25 cellular contexts compared by ENCODE assay signal in the genomic region with DNA sequence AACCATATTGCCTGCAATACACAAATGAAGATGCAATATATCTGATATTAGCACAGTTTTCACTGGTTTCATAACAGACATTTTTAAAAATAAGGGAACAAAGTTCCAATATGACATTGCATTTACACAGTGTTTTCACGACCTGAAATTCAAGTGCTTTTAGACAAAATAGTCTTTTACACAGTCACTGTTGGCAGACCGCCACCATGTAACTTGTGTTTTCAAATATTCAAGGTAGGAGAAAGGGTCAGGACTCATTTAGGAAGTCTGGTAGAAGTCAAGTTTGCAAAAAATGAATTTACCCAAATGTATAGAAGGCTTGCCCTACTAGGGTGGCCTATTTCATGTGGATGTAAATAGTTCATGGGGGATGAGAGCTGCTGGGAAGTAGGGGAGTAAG.
"Had no signal": no experiment of that assay in that cellular context is flagged by ENCODE, and none has a peak within 500 bp of the region (broad histone marks: within the 10 kb centered on the region; RNA-seq: fewer than 3 reads in every experiment).

No MANE protein-coding gene starts in this region.

- DNase-seq: stimulated activated CD4-positive, alpha-beta T cell treated with anti-CD3 and anti-CD28 coated beads, Interleukin-2, amount 100 ng/mL, for 48 hours; stimulated activated CD4-positive, alpha-beta T cell treated with anti-CD3 and anti-CD28 coated beads, Interleukin-4, amount 100 ng/mL, for 1 hour; stimulated activated CD4-positive, alpha-beta T cell treated with anti-CD3 and anti-CD28 coated beads, Interleukin-4, amount 100 ng/mL, for 24 hours; stimulated activated CD4-positive, alpha-beta T cell treated with anti-CD3 and anti-CD28 coated beads, Interleukin-4, amount 100 ng/mL, for 4 hours; stimulated activated CD8-positive, alpha-beta memory T cell treated with anti-CD3 and anti-CD28 coated beads, Interleukin-4, amount 100 ng/mL, for 48 hours; stimulated activated naive B cell treated with anti-CD40 and anti-IgM and Interleukin-4, amounts not matched to agents 10 μg/mL and 1 μg/mL and 100 μg/mL, for 72 hours; stimulated activated naive CD4-positive, alpha-beta T cell; stimulated activated naive CD4-positive, alpha-beta T cell treated with Interleukin-2 at 50 U/mL for 16 hours; stimulated activated naive CD8-positive, alpha-beta T cell treated with anti-CD3 and anti-CD28 coated beads, Interleukin-15, amount 100 ng/mL, for 72 hours; stimulated activated naive CD8-positive, alpha-beta T cell treated with anti-CD3 and anti-CD28 coated beads, Interleukin-15, Interleukin-2, amounts not matched to agents 100 U/mL and 50 U/mL, for 24 hours; stomach; substantia nigra; testis; tibial artery; transverse colon; trophoblast cell; upper lobe of left lung; upper lobe of right lung; uterus had no signal

- H3K4me3 ChIP-seq: stomach, suprapubic skin, testis, thoracic aorta, tibial artery, tibial nerve, transverse colon, upper lobe of left lung, upper lobe of right lung, uterus, vagina had no signal

- H3K27me3 ChIP-seq: stomach, suprapubic skin, testis, tibial artery, tibial nerve, transverse colon, upper lobe of left lung, upper lobe of right lung, uterus, vagina had no signal

- H3K27ac ChIP-seq: stomach, suprapubic skin, testis, thoracic aorta, tibial artery, tibial nerve, transverse colon, upper lobe of left lung, upper lobe of right lung, uterus, vagina had no signal

- H3K9me3 ChIP-seq: suprapubic skin, testis, thoracic aorta, tibial nerve, transverse colon, upper lobe of right lung, uterus, vagina had no signal

- H3K36me3 ChIP-seq: stomach, suprapubic skin, thoracic aorta, tibial artery, tibial nerve, transverse colon, upper lobe of left lung, upper lobe of right lung, uterus, vagina had no signal

- ATAC-seq: stimulated activated effector memory CD8-positive, alpha-beta T cell treated with anti-CD3 and anti-CD28 coated beads, Interleukin-12 subunit alpha, Interleukin-12 subunit beta, amount 100 ng/mL, for 72 hours; stimulated activated memory B cell treated with anti-CD40 and anti-IgM and Interleukin-4, amounts not matched to agents 10 μg/mL and 1 μg/mL and 100 μg/mL, for 72 hours; stimulated activated naive B cell treated with anti-CD40 and anti-IgM and Interleukin-4, amounts not matched to agents 10 μg/mL and 1 μg/mL and 100 μg/mL, for 72 hours; stimulated activated naive CD8-positive, alpha-beta T cell treated with anti-CD3 and anti-CD28 coated beads, Interleukin-15, amount 100 ng/mL, for 72 hours; stimulated activated naive CD8-positive, alpha-beta T cell treated with anti-CD3 and anti-CD28 coated beads, Interleukin-15, Interleukin-2, amounts not matched to agents 100 U/mL and 50 U/mL, for 24 hours; upper lobe of right lung had no signal

- H3K4me1 ChIP-seq: stomach, suprapubic skin, testis, tibial artery, tibial nerve, transverse colon, upper lobe of left lung, upper lobe of right lung, uterus, vagina had no signal
